In the genomic region with DNA sequence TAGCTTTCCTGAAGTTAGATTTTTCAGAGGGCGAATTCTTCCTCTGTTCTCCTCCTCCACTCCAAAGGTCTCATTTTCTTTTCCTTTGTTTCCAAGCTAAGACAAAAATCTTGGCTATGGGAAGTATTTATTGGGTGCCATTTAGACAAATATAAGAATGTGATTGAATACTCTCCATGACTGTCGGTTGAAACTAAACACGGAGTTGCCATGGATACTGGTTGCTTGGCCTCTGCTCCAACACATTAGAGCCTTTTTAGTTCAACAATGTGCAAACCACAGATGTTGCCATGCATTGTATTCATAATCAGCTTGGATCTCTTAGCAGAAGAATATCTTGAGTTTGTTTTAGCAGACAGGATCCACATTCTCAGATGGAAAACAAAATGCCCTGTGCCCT, we compare ENCODE assay signal across 1 cellular context.
TF ChIP-seq lines count a peak whose summit lies in the region.

No MANE protein-coding gene starts in this region.

TF ChIP-seq in GM23338, 12 proteins besides CTCF, POLR2A, EP300 and RAD21 (continued from another document):
- TF ChIP-seq, protein P1, sequence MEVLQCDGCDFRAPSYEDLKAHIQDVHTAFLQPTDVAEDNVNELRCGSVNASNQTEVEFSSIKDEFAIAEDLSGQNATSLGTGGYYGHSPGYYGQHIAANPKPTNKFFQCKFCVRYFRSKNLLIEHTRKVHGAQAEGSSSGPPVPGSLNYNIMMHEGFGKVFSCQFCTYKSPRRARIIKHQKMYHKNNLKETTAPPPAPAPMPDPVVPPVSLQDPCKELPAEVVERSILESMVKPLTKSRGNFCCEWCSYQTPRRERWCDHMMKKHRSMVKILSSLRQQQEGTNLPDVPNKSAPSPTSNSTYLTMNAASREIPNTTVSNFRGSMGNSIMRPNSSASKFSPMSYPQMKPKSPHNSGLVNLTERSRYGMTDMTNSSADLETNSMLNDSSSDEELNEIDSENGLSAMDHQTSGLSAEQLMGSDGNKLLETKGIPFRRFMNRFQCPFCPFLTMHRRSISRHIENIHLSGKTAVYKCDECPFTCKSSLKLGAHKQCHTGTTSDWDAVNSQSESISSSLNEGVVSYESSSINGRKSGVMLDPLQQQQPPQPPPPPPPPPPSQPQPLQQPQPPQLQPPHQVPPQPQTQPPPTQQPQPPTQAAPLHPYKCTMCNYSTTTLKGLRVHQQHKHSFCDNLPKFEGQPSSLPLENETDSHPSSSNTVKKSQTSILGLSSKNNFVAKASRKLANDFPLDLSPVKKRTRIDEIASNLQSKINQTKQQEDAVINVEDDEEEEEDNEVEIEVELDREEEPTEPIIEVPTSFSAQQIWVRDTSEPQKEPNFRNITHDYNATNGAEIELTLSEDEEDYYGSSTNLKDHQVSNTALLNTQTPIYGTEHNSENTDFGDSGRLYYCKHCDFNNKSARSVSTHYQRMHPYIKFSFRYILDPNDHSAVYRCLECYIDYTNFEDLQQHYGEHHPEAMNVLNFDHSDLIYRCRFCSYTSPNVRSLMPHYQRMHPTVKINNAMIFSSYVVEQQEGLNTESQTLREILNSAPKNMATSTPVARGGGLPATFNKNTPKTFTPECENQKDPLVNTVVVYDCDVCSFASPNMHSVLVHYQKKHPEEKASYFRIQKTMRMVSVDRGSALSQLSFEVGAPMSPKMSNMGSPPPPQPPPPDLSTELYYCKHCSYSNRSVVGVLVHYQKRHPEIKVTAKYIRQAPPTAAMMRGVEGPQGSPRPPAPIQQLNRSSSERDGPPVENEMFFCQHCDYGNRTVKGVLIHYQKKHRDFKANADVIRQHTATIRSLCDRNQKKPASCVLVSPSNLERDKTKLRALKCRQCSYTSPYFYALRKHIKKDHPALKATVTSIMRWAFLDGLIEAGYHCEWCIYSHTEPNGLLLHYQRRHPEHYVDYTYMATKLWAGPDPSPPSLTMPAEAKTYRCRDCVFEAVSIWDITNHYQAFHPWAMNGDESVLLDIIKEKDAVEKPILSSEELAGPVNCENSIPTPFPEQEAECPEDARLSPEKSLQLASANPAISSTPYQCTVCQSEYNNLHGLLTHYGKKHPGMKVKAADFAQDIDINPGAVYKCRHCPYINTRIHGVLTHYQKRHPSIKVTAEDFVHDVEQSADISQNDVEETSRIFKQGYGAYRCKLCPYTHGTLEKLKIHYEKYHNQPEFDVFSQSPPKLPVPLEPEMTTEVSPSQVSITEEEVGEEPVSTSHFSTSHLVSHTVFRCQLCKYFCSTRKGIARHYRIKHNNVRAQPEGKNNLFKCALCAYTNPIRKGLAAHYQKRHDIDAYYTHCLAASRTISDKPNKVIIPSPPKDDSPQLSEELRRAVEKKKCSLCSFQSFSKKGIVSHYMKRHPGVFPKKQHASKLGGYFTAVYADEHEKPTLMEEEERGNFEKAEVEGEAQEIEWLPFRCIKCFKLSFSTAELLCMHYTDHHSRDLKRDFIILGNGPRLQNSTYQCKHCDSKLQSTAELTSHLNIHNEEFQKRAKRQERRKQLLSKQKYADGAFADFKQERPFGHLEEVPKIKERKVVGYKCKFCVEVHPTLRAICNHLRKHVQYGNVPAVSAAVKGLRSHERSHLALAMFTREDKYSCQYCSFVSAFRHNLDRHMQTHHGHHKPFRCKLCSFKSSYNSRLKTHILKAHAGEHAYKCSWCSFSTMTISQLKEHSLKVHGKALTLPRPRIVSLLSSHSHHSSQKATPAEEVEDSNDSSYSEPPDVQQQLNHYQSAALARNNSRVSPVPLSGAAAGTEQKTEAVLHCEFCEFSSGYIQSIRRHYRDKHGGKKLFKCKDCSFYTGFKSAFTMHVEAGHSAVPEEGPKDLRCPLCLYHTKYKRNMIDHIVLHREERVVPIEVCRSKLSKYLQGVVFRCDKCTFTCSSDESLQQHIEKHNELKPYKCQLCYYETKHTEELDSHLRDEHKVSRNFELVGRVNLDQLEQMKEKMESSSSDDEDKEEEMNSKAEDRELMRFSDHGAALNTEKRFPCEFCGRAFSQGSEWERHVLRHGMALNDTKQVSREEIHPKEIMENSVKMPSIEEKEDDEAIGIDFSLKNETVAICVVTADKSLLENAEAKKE (CRISPR knock-in tag; IDR thresholded peaks at IDR 0.05): no peak
- no peak for TF ChIP-seq CREB1 (CRISPR knock-in tag; IDR thresholded peaks at IDR 0.05; ENCODE audit: low read depth)
- TF ChIP-seq, protein P2, sequence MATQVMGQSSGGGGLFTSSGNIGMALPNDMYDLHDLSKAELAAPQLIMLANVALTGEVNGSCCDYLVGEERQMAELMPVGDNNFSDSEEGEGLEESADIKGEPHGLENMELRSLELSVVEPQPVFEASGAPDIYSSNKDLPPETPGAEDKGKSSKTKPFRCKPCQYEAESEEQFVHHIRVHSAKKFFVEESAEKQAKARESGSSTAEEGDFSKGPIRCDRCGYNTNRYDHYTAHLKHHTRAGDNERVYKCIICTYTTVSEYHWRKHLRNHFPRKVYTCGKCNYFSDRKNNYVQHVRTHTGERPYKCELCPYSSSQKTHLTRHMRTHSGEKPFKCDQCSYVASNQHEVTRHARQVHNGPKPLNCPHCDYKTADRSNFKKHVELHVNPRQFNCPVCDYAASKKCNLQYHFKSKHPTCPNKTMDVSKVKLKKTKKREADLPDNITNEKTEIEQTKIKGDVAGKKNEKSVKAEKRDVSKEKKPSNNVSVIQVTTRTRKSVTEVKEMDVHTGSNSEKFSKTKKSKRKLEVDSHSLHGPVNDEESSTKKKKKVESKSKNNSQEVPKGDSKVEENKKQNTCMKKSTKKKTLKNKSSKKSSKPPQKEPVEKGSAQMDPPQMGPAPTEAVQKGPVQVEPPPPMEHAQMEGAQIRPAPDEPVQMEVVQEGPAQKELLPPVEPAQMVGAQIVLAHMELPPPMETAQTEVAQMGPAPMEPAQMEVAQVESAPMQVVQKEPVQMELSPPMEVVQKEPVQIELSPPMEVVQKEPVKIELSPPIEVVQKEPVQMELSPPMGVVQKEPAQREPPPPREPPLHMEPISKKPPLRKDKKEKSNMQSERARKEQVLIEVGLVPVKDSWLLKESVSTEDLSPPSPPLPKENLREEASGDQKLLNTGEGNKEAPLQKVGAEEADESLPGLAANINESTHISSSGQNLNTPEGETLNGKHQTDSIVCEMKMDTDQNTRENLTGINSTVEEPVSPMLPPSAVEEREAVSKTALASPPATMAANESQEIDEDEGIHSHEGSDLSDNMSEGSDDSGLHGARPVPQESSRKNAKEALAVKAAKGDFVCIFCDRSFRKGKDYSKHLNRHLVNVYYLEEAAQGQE (IDR thresholded peaks at IDR 0.05; ENCODE audit: unreplicated experiment): no peak
